Comparison of ENCODE assay signal across 24 cellular contexts in genomic region chr3:13569641-13570390, GRCh38. TPM values are rescaled to one million over a fixed set of nuclear protein-coding genes. Genes with fewer than 3 reads are reported as not detected.
DNase-seq lines count a peak whose midpoint lies in the region; FAIRE-seq and TF ChIP-seq lines count a peak whose summit lies in the region.
"Had no signal": no experiment of that assay in that cellular context is flagged by ENCODE, and none has a peak within 500 bp of the region (broad histone marks: within the 10 kb centered on the region; RNA-seq: fewer than 3 reads in every experiment).

No MANE protein-coding gene starts in this region.

- no peak for TF ChIP-seq POLR2A in Peyer's patch (IDR thresholded peaks at IDR 0.05)

- H2BK15ac ChIP-seq in H9 (ENCODE audit: low read depth, low read length) (no peak overlapping the region), mesenchymal stem cell (ENCODE audit: low read depth, poor library complexity, severe bottlenecking) (no peak overlapping the region)

- no peak overlapping the region for H3K9ac ChIP-seq in H9 (ENCODE audit: extremely low read depth, insufficient read length, low read length)
- H3K9ac ChIP-seq in adipocyte (ENCODE audit: low read length) = peak overlapping the region; percentile 63
- peak overlapping the region; percentile 72 for H3K9ac ChIP-seq in mesenchymal stem cell (ENCODE audit: low read length)
- H3K9ac ChIP-seq: SK-N-SH had no signal

- H3K14ac ChIP-seq in H9 (ENCODE audit: insufficient read depth, low read length) = no peak overlapping the region
- H3K14ac ChIP-seq in mesenchymal stem cell (ENCODE audit: low read length in 2 of 2) = no peak overlapping the region

- no peaks in the 10 kb centered on the region for H3K79me2 ChIP-seq in H9 (ENCODE audit: insufficient read depth, low read length)

- no CpG with 5 or more reads among the region's 26 CpGs for WGBS in H9 (ENCODE audit: extremely low coverage, insufficient read length, low lambda C conversion rate)
- WGBS in mesenchymal stem cell = 85% methylated on average over 26 of the region's 26 CpGs

- H2AFZ ChIP-seq in H9 (ENCODE audit: low read length) = no peak overlapping the region
- H2AFZ ChIP-seq in mesenchymal stem cell (ENCODE audit: low read depth, low read length) = no peak overlapping the region

- no peak overlapping the region for H2BK5ac ChIP-seq in H9 (ENCODE audit: insufficient read length, low read length)
- no peak overlapping the region for H2BK5ac ChIP-seq in mesenchymal stem cell (ENCODE audit: low read depth, low read length, poor library complexity, severe bottlenecking)

- DNase-seq in H9 (no peak), adipocyte (ENCODE audit: low read depth) (no peak), mesenchymal stem cell (no peak), urothelium cell line (ENCODE audit: low spot score) (no peak), NCI-H2081 treated with DMSO at 0.1 percent for 48 hours (lab: John Stamatoyannopoulos, UW) (no peak), Peyer's patch (no peak), BE2C (no peak)
- DNase-seq: activated CD8-positive, alpha-beta memory T cell treated with anti-CD3 and anti-CD28 coated beads, Interleukin-2, amount 50 U/mL, for 4 hours; activated effector memory CD4-positive, alpha-beta T cell treated with Interleukin-2 at 50 U/mL for 16 hours; amygdala; COR-L47; dermis blood vessel endothelial cell; DMS79 treated with DMSO at 0.1 percent for 48 hours; midbrain; NCI-H1105 treated with DMSO at 0.1 percent for 48 hours; NK-92 treated with Interleukin-12 subunit alpha and Interleukin-12 subunit beta, amount 100 ng/mL, for 24 hours; T-helper 2 cell had no signal

- peak; percentile 5 for FAIRE-seq in urothelium cell line (lab: Jason Lieb, UNC)
- FAIRE-seq: endothelial cell of umbilical vein, RCC 7860 had no signal

- no peak overlapping the region for H4K8ac ChIP-seq in H9 (replicated peaks; ENCODE audit: insufficient read length, low read depth, low read length)
- H4K8ac ChIP-seq in mesenchymal stem cell (ENCODE audit: low read length) = no peak overlapping the region

- no peak overlapping the region for H2BK20ac ChIP-seq in H9 (ENCODE audit: low read depth, low read length, poor library complexity, severe bottlenecking)

- H4K20me1 ChIP-seq in H9 (ENCODE audit: control insufficient read depth, insufficient read depth, insufficient read length) = no peaks in the 10 kb centered on the region

- H3K27me3 ChIP-seq in H9 (ENCODE audit: insufficient read depth, low read length) = no peaks in the 10 kb centered on the region
- no peaks in the 10 kb centered on the region for H3K27me3 ChIP-seq in adipocyte (replicated peaks; ENCODE audit: control insufficient read depth, insufficient read depth, low read length)
- H3K27me3 ChIP-seq in mesenchymal stem cell (ENCODE audit: control insufficient read depth in 1 of 2, insufficient read depth in 1 of 2, low read length in 2 of 2) = peaks cover 0 to 19% of the 10 kb centered on the region in 2 experiments
- H3K27me3 ChIP-seq in Peyer's patch = no peaks in the 10 kb centered on the region
- H3K27me3 ChIP-seq in BE2C = no peaks in the 10 kb centered on the region

- H3K4me1 ChIP-seq in H9 (ENCODE audit: insufficient read depth, low read length) = no peaks in the 10 kb centered on the region; the same call in 1 of the 2 replicates
- H3K4me1 ChIP-seq in adipocyte (ENCODE audit: control insufficient read depth, insufficient read depth, low read length) = peaks cover 61% of the 10 kb centered on the region
- H3K4me1 ChIP-seq in mesenchymal stem cell (ENCODE audit: control insufficient read depth, insufficient read depth, low read depth, low read length) = peaks cover 10% of the 10 kb centered on the region
- H3K4me1 ChIP-seq in Peyer's patch = no peaks in the 10 kb centered on the region
- H3K4me1 ChIP-seq in BE2C = peaks cover 8% of the 10 kb centered on the region
- H3K4me1 ChIP-seq: left lung had no signal

- H3K18ac ChIP-seq in H9 (ENCODE audit: insufficient read length, low read depth, low read length) (no peak overlapping the region), mesenchymal stem cell (ENCODE audit: low read depth in 1 of 2, low read length in 2 of 2) (no peak overlapping the region)

- peaks cover 12 to 17% of the 10 kb centered on the region in 2 experiments for H3K4me1 Mint-ChIP-seq in H9
- H3K4me1 Mint-ChIP-seq: B cell had no signal

- no peak overlapping the region for H3K27ac ChIP-seq in H9 (ENCODE audit: insufficient read length, low read depth, low read length)
- H3K27ac ChIP-seq in mesenchymal stem cell (ENCODE audit: low read length, poor library complexity, severe bottlenecking) = no peak overlapping the region
- no peak overlapping the region for H3K27ac ChIP-seq in Peyer's patch
- H3K27ac ChIP-seq: left lung had no signal

- H2AK5ac ChIP-seq in H9 (ENCODE audit: insufficient read length, low read length) (no peak overlapping the region), mesenchymal stem cell (ENCODE audit: low read length, severe bottlenecking) (no peak overlapping the region)

- H3K36me3 Mint-ChIP-seq in H9 (ENCODE audit: insufficient read depth in 1 of 3, low read depth in 3 of 3) = no peaks in the 10 kb centered on the region
- H3K36me3 Mint-ChIP-seq: natural killer cell treated with Interleukin-12 subunit alpha and Interleukin-12 subunit beta and Interleukin-15 and Interleukin-18, amount 100 ng/mL, for 72 hours had no signal

- H3K4me3 Mint-ChIP-seq in H9 = no peak overlapping the region
- H3K4me3 Mint-ChIP-seq: B cell; natural killer cell treated with Interleukin-12 subunit alpha and Interleukin-12 subunit beta and Interleukin-15 and Interleukin-18, amount 100 ng/mL, for 72 hours had no signal

- H3K27me3 Mint-ChIP-seq in H9 (ENCODE audit: low read depth) = no peaks in the 10 kb centered on the region
- H3K27me3 Mint-ChIP-seq: B cell; natural killer cell treated with Interleukin-12 subunit alpha and Interleukin-12 subunit beta and Interleukin-15 and Interleukin-18, amount 100 ng/mL, for 72 hours had no signal

- H2BK120ac ChIP-seq in H9 (ENCODE audit: low read depth, low read length, poor library complexity, severe bottlenecking) = no peak overlapping the region
- H2BK120ac ChIP-seq in mesenchymal stem cell (ENCODE audit: low read depth, low read length) = no peak overlapping the region

- H3K27ac Mint-ChIP-seq in H9 = 0 out of 7 replicates have a peak overlapping the region, but pooled peaks of 2 of the 3 experiments have one; percentile 29 to 37
- H3K27ac Mint-ChIP-seq: B cell; natural killer cell treated with Interleukin-12 subunit alpha and Interleukin-12 subunit beta and Interleukin-15 and Interleukin-18, amount 100 ng/mL, for 72 hours had no signal

- no peak overlapping the region for H3K4me3 ChIP-seq in adipocyte (ENCODE audit: low read length)
- peak overlapping the region in 1 of 2 experiments; percentile 41 for H3K4me3 ChIP-seq in mesenchymal stem cell (ENCODE audit: insufficient read depth in 1 of 2, low read depth in 1 of 2, low read length in 2 of 2)
- H3K4me3 ChIP-seq in Peyer's patch = no peak overlapping the region
- no peak overlapping the region for H3K4me3 ChIP-seq in BE2C (ENCODE audit: low read depth, low read length)
- H3K4me3 ChIP-seq: left lung had no signal

- H2BK12ac ChIP-seq in H9 (ENCODE audit: insufficient read length, low read depth, low read length) (no peak overlapping the region), mesenchymal stem cell (ENCODE audit: low read length in 2 of 2) (no peak overlapping the region)

- H4K91ac ChIP-seq in H9 (ENCODE audit: insufficient read length, low read depth, low read length) (no peak overlapping the region), mesenchymal stem cell (ENCODE audit: low read length) (no peak overlapping the region)

- no peak overlapping the region for H4K5ac ChIP-seq in H9 (ENCODE audit: insufficient read length, low read depth, low read length)

- no peak overlapping the region for H3K56ac ChIP-seq in H9 (ENCODE audit: insufficient read length, low read depth, low read length)

- H3K4me2 ChIP-seq in H9 (ENCODE audit: insufficient read depth, insufficient read length, low read length) (no peak overlapping the region), mesenchymal stem cell (ENCODE audit: low read length, poor library complexity, severe bottlenecking) (no peak overlapping the region)
- H3K4me2 ChIP-seq: SK-N-SH had no signal

- H3K79me1 ChIP-seq in H9 (ENCODE audit: insufficient read depth, low read depth, low read length, poor library complexity, severe bottlenecking) (no peaks in the 10 kb centered on the region), mesenchymal stem cell (replicated peaks; ENCODE audit: low read length, poor library complexity, severe bottlenecking) (no peaks in the 10 kb centered on the region)

- H3K23ac ChIP-seq in H9 (ENCODE audit: insufficient read length, low read depth, low read length) (no peak overlapping the region), mesenchymal stem cell (ENCODE audit: low read length in 2 of 2) (no peak overlapping the region)

- no peak overlapping the region for H3T11ph ChIP-seq in H9 (ENCODE audit: low read length)

- H3K9me3 Mint-ChIP-seq in H9 = no peaks in the 10 kb centered on the region
- H3K9me3 Mint-ChIP-seq: natural killer cell treated with Interleukin-12 subunit alpha and Interleukin-12 subunit beta and Interleukin-15 and Interleukin-18, amount 100 ng/mL, for 72 hours had no signal

- H3K4ac ChIP-seq in H9 (ENCODE audit: low read depth, low read length) (no peak overlapping the region), mesenchymal stem cell (ENCODE audit: low read depth in 1 of 2, low read length in 2 of 2) (no peak overlapping the region)

- no peaks in the 10 kb centered on the region for H3K9me3 ChIP-seq in H9 (ENCODE audit: control insufficient read depth, low read depth, low read length)
- H3K9me3 ChIP-seq in adipocyte (ENCODE audit: control insufficient read depth, low read length) = no peaks in the 10 kb centered on the region
- no peaks in the 10 kb centered on the region for H3K9me3 ChIP-seq in mesenchymal stem cell (ENCODE audit: control insufficient read depth, low read length)
- no peaks in the 10 kb centered on the region for H3K9me3 ChIP-seq in Peyer's patch
- no peaks in the 10 kb centered on the region for H3K9me3 ChIP-seq in BE2C
- H3K9me3 ChIP-seq: left lung, SK-N-SH had no signal

- H3K36me3 ChIP-seq in adipocyte (ENCODE audit: control insufficient read depth, insufficient read depth, low read length, severe bottlenecking) = peaks cover 58% of the 10 kb centered on the region
- peaks cover 0 to 39% of the 10 kb centered on the region in 2 experiments for H3K36me3 ChIP-seq in mesenchymal stem cell (ENCODE audit: control insufficient read depth in 1 of 2, insufficient read depth in 2 of 2, low read depth in 1 of 2, low read length in 2 of 2)
- no peaks in the 10 kb centered on the region for H3K36me3 ChIP-seq in Peyer's patch
- no peaks in the 10 kb centered on the region for H3K36me3 ChIP-seq in BE2C
- H3K36me3 ChIP-seq: left lung had no signal

- no peaks in the 10 kb centered on the region for H3K23me2 ChIP-seq in H9 (ENCODE audit: insufficient read length, low read depth, low read length, poor library complexity, severe bottlenecking)

- TF ChIP-seq CTCF in H9 (conservative IDR thresholded peaks at IDR 0.05) = no peak
- TF ChIP-seq CTCF in Peyer's patch (IDR thresholded peaks at IDR 0.05) = no peak
- TF ChIP-seq CTCF in BE2C (IDR thresholded peaks at IDR 0.05; ENCODE audit: low read depth, low read length) = no peak

RNA-seq across cellular contexts. Expression of gene FBLN2, which starts 20.9 kb away (rescaled TPM):
- total RNA-seq in H9 (2021) = 9.8 and 11.8 TPM in 2 replicates
- 39.0 TPM for polyA plus RNA-seq in mesenchymal stem cell (2013, experiment 1 of 2)
- 37.8 TPM for polyA plus RNA-seq in mesenchymal stem cell (2013, experiment 2 of 2)
- total RNA-seq in Peyer's patch = 10 to 100 TPM; 20.6 to 51.2 (median 32.8) TPM
- not detected for polyA plus RNA-seq in BE2C (2012; ENCODE audit: insufficient read depth, insufficient read length, low read depth)
- total RNA-seq: natural killer cell treated with Interleukin-12 subunit alpha and Interleukin-12 subunit beta and Interleukin-15 and Interleukin-18, amount 100 ng/mL, for 72 hours; NCI-H460 had no signal
